ENCODE assay signal across 28 cellular contexts in the genomic region with DNA sequence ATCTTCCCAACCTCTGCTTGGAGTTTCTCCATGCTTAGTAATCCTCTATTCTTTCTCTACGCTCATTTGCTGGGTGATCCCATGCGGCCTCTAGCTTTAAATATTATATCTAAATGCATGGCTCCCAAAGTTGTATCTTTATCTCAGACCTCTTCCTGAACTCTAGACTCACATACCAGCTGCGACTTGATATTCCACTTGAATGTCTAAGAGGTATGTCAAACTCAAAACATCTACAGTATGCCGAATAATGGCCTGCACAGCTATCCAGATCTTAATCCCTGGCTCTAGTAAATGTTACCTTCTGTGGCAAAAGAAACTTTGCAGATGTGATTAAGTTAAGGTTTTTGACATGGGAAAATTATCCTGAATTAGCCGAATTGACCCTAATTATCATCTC.
"Had no signal": no experiment of that assay in that cellular context is flagged by ENCODE, and none has a peak within 500 bp of the region (broad histone marks: within the 10 kb centered on the region; RNA-seq: fewer than 3 reads in every experiment).

No MANE protein-coding gene starts in this region.

- H3K79me2 ChIP-seq: hepatocyte had no signal

- H3K9me3 Mint-ChIP-seq: dendritic cell treated with granulocyte-macrophage colony-stimulating factor and Interleukin-4, amounts not matched to agents 40 ng/mL and 50 ng/mL, for 4 days; effector memory CD8-positive, alpha-beta T cell; endodermal cell; immature natural killer cell; naive B cell had no signal

- H3K4me1 Mint-ChIP-seq: endodermal cell, immature natural killer cell, naive B cell had no signal

- ATAC-seq: effector memory CD8-positive, alpha-beta T cell; esophagus mucosa; gastrocnemius medialis; left colon; left lobe of liver; left ventricle myocardium superior; lower lobe of right lung had no signal

- H3K4me1 ChIP-seq: colonic mucosa, esophagus squamous epithelium, gastrocnemius medialis, lower lobe of right lung had no signal

- H3K27ac Mint-ChIP-seq: dendritic cell treated with granulocyte-macrophage colony-stimulating factor and Interleukin-4, amounts not matched to agents 40 ng/mL and 50 ng/mL, for 4 days; effector memory CD8-positive, alpha-beta T cell; endodermal cell; immature natural killer cell; naive B cell had no signal

- H3K36me3 Mint-ChIP-seq: immature natural killer cell had no signal

- H3K4me2 ChIP-seq: hepatocyte had no signal

- H3K4me3 ChIP-seq: colonic mucosa, esophagus squamous epithelium, gastrocnemius medialis, hepatocyte, lower lobe of right lung had no signal

- H3K9me3 ChIP-seq: colonic mucosa, esophagus squamous epithelium, gastrocnemius medialis, lower lobe of right lung had no signal

- H3K27ac ChIP-seq: colonic mucosa, epithelial cell of prostate, esophagus squamous epithelium, gastrocnemius medialis, hepatocyte, lower lobe of right lung had no signal

- H3K36me3 ChIP-seq: colonic mucosa, esophagus squamous epithelium, gastrocnemius medialis, lower lobe of right lung had no signal

- H3K27me3 ChIP-seq: colonic mucosa, esophagus squamous epithelium, gastrocnemius medialis, hepatocyte had no signal

- H2AFZ ChIP-seq: hepatocyte had no signal

- DNase-seq: colonic mucosa; cortex of kidney; effector CD8-positive, alpha-beta T cell; effector memory CD8-positive, alpha-beta T cell; endodermal cell; erythroblast; esophagus squamous epithelium; foreskin fibroblast; foreskin melanocyte; gastrocnemius medialis; glutamatergic neuron; head of caudate nucleus; hypothalamus; immature natural killer cell; islet precursor cell; kidney; kidney glomerular epithelial cell; left colon; left ventricle myocardium superior; lower lobe of right lung; mesenchymal stem cell; midbrain; naive B cell had no signal

- H3K4me3 Mint-ChIP-seq: dendritic cell treated with granulocyte-macrophage colony-stimulating factor and Interleukin-4, amounts not matched to agents 40 ng/mL and 50 ng/mL, for 4 days; effector memory CD8-positive, alpha-beta T cell; endodermal cell; immature natural killer cell; naive B cell had no signal
